In the genomic region with DNA sequence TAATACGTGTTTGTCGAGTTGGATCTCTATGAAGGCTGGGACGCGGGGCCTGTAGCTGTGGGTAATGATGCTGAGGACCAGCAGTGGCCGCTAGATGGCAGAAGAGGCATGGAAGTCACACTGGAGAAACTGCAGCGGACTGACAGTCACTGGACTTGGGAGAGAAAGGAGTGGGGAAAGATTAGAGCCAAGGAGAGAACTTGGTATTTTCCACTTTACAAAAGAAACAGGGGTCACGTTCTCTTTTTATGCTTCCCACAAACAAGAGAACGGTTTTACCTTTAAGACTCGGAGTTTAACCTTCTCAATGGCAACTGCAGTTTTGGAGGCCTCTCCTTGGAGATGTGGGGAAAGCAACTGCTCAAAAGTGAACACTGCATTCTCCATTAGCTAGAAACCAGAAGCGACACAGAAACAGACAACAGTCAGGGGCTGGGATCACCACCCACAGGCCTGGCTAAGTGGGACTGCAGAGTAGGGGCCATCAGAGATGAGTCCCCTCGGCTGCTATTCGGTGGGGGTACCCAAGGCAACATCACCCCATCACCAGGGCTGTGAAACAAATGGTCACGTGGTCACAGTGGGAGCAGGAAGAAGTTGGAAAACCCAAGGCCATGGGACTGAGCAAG, we compare ENCODE assay signal across 8 cellular contexts. TPM values are rescaled to one million over a fixed set of nuclear protein-coding genes. Genes with fewer than 3 reads are reported as not detected.
A peak's percentile ranks its signal among the peaks of the same experiment; 100 is the strongest.
DNase-seq lines count a peak whose midpoint lies in the region; ATAC-seq, FAIRE-seq and TF ChIP-seq lines count a peak whose summit lies in the region.

No MANE protein-coding gene starts in this region.

- H3K4me2 ChIP-seq in DND-41 (ENCODE audit: insufficient read depth, low read length) (no peak overlapping the region), GM23248 (ENCODE audit: unreplicated experiment) (no peak overlapping the region)

- H4K20me1 ChIP-seq in DND-41 (ENCODE audit: insufficient read depth, low read length) (no peaks in the 10 kb centered on the region), GM23248 (ENCODE audit: insufficient read depth) (no peaks in the 10 kb centered on the region)

- H3K4me1 ChIP-seq in DND-41 (ENCODE audit: insufficient read depth, low read length), result no peaks in the 10 kb centered on the region
- H3K4me1 ChIP-seq in GM23248 (ENCODE audit: insufficient read depth), result peaks cover 16% of the 10 kb centered on the region

- no peak overlapping the region for H3K4me3 Mint-ChIP-seq in activated T-helper 1 cell treated with anti-CD3 and anti-CD28 coated beads, Interleukin-12 subunit alpha, Interleukin-12 subunit beta, Interleukin-2, Interleukin-4 antibody, amounts not matched to agents 30 ng/mL and 10 ng/mL and 1 ng/mL, durations not matched to agents 14 hours and 24 hours and 36 hours
- no peak overlapping the region for H3K4me3 Mint-ChIP-seq in neural crest cell
- H3K4me3 Mint-ChIP-seq in stimulated activated naive CD8-positive, alpha-beta T cell treated with anti-CD3 and anti-CD28 coated beads, Interleukin-15, Interleukin-2, amounts not matched to agents 100 ng/mL and 50 ng/mL, for 24 hours, result no peak overlapping the region

- in situ Hi-C loops in GM23248 (cut with MboI), result loop anchor here (5.0 to 25.0 kb wide), 3 partner anchors 177 to 882 kb away; partner anchors contain the start of genes SWT1 and TRMT1L

- H3K27me3 Mint-ChIP-seq in activated T-helper 1 cell treated with anti-CD3 and anti-CD28 coated beads, Interleukin-12 subunit alpha, Interleukin-12 subunit beta, Interleukin-2, Interleukin-4 antibody, amounts not matched to agents 30 ng/mL and 10 ng/mL and 1 ng/mL, durations not matched to agents 14 hours and 24 hours and 36 hours (ENCODE audit: insufficient read depth), result no peaks in the 10 kb centered on the region
- no peaks in the 10 kb centered on the region for H3K27me3 Mint-ChIP-seq in neural crest cell (ENCODE audit: low read depth)
- H3K27me3 Mint-ChIP-seq in stimulated activated naive CD8-positive, alpha-beta T cell treated with anti-CD3 and anti-CD28 coated beads, Interleukin-15, Interleukin-2, amounts not matched to agents 100 ng/mL and 50 ng/mL, for 24 hours, result no peaks in the 10 kb centered on the region

- DNase-seq in DND-41, result peak; percentile 76
- DNase-seq in GM23248, result peak; percentile 89
- peak; percentile 71 for DNase-seq in RCC 7860 (ENCODE audit: low spot score)
- peak; percentile 68 for DNase-seq in activated T-helper 1 cell treated with anti-CD3 and anti-CD28 coated beads, Interleukin-12 subunit alpha, Interleukin-12 subunit beta, Interleukin-2, Interleukin-4 antibody, amounts not matched to agents 30 ng/mL and 10 ng/mL and 1 ng/mL, durations not matched to agents 14 hours and 24 hours and 36 hours (ENCODE audit: low spot score)
- peak; percentile 91 for DNase-seq in fibroblast of the aortic adventitia (ENCODE audit: low read depth)
- peak; percentile 93 for DNase-seq in neural crest cell (ENCODE audit: low read depth, low spot score)

- 31 to 33% methylated on average over 13 of the region's 13 CpGs for WGBS in GM23248 (ENCODE audit: low coverage in 1 of 2, low lambda C conversion rate in 2 of 2, missing lambda C conversion rate in 2 of 2), 2 experiments

- no peak overlapping the region for H2AFZ ChIP-seq in DND-41 (ENCODE audit: low read depth, low read length)
- H2AFZ ChIP-seq in GM23248, result no peak overlapping the region; the same call in 1 of the 2 replicates

- no peak overlapping the region for H3K9ac ChIP-seq in DND-41 (ENCODE audit: low read depth, low read length)
- no peak overlapping the region for H3K9ac ChIP-seq in GM23248

- peaks cover 12% of the 10 kb centered on the region; the same call in 1 of the 2 replicates for H3F3A ChIP-seq in GM23248 (ENCODE audit: insufficient read depth)

- intact Hi-C loops in activated T-helper 1 cell treated with anti-CD3 and anti-CD28 coated beads, Interleukin-12 subunit alpha, Interleukin-12 subunit beta, Interleukin-2, Interleukin-4 antibody, amounts not matched to agents 30 ng/mL and 10 ng/mL and 1 ng/mL, durations not matched to agents 14 hours and 24 hours and 36 hours (cut with micrococcal nuclease), result loop anchor here (1.0 to 5.0 kb wide), 7 partner anchors 50 to 877 kb away; partner anchors contain the start of genes RNF2, SWT1 and TRMT1L

- no peaks in the 10 kb centered on the region for H3K9me3 Mint-ChIP-seq in activated T-helper 1 cell treated with anti-CD3 and anti-CD28 coated beads, Interleukin-12 subunit alpha, Interleukin-12 subunit beta, Interleukin-2, Interleukin-4 antibody, amounts not matched to agents 30 ng/mL and 10 ng/mL and 1 ng/mL, durations not matched to agents 14 hours and 24 hours and 36 hours
- H3K9me3 Mint-ChIP-seq in neural crest cell, result no peaks in the 10 kb centered on the region
- no peaks in the 10 kb centered on the region for H3K9me3 Mint-ChIP-seq in stimulated activated naive CD8-positive, alpha-beta T cell treated with anti-CD3 and anti-CD28 coated beads, Interleukin-15, Interleukin-2, amounts not matched to agents 100 ng/mL and 50 ng/mL, for 24 hours

- H3K36me3 ChIP-seq in DND-41 (ENCODE audit: insufficient read depth, low read length), result no peaks in the 10 kb centered on the region
- no peaks in the 10 kb centered on the region for H3K36me3 ChIP-seq in GM23248 (ENCODE audit: low read depth)

- H3K4me1 Mint-ChIP-seq in activated T-helper 1 cell treated with anti-CD3 and anti-CD28 coated beads, Interleukin-12 subunit alpha, Interleukin-12 subunit beta, Interleukin-2, Interleukin-4 antibody, amounts not matched to agents 30 ng/mL and 10 ng/mL and 1 ng/mL, durations not matched to agents 14 hours and 24 hours and 36 hours (ENCODE audit: low read depth), result peaks cover 6% of the 10 kb centered on the region
- peaks cover 5% of the 10 kb centered on the region for H3K4me1 Mint-ChIP-seq in neural crest cell
- peaks cover 7% of the 10 kb centered on the region for H3K4me1 Mint-ChIP-seq in stimulated activated naive CD8-positive, alpha-beta T cell treated with anti-CD3 and anti-CD28 coated beads, Interleukin-15, Interleukin-2, amounts not matched to agents 100 ng/mL and 50 ng/mL, for 24 hours (ENCODE audit: low read depth)

- H3K36me3 Mint-ChIP-seq in activated T-helper 1 cell treated with anti-CD3 and anti-CD28 coated beads, Interleukin-12 subunit alpha, Interleukin-12 subunit beta, Interleukin-2, Interleukin-4 antibody, amounts not matched to agents 30 ng/mL and 10 ng/mL and 1 ng/mL, durations not matched to agents 14 hours and 24 hours and 36 hours (ENCODE audit: low read depth), result peaks cover 21% of the 10 kb centered on the region
- H3K36me3 Mint-ChIP-seq in neural crest cell (ENCODE audit: low read depth), result no peaks in the 10 kb centered on the region
- peaks cover 4% of the 10 kb centered on the region for H3K36me3 Mint-ChIP-seq in stimulated activated naive CD8-positive, alpha-beta T cell treated with anti-CD3 and anti-CD28 coated beads, Interleukin-15, Interleukin-2, amounts not matched to agents 100 ng/mL and 50 ng/mL, for 24 hours (ENCODE audit: low read depth)

- peak; percentile 96 for TF ChIP-seq CTCF in DND-41 (IDR thresholded peaks at IDR 0.05; ENCODE audit: borderline replicate concordance, extremely low read depth, low read length, poor library complexity, severe bottlenecking)
- peak; percentile 98 for TF ChIP-seq CTCF in LNCAP (IDR thresholded peaks at IDR 0.05)
- peak; percentile 94 for TF ChIP-seq CTCF in fibroblast of the aortic adventitia (IDR thresholded peaks at IDR 0.05; ENCODE audit: insufficient read depth, low read length)
- TF ChIP-seq CTCF in neural crest cell (conservative IDR thresholded peaks at IDR 0.05), result peak; percentile 97

- H3K27me3 ChIP-seq in DND-41 (ENCODE audit: insufficient read depth, low read length, poor library complexity) (no peaks in the 10 kb centered on the region), GM23248 (replicated peaks; ENCODE audit: insufficient read depth) (no peaks in the 10 kb centered on the region)

- no peaks in the 10 kb centered on the region for H3K9me2 ChIP-seq in GM23248 (ENCODE audit: insufficient read depth)

- FAIRE-seq in RCC 7860 (lab: Jason Lieb, UNC), result peak; percentile 11

- H3K9me3 ChIP-seq in DND-41 (ENCODE audit: insufficient read depth, low read length, severe bottlenecking) (no peaks in the 10 kb centered on the region), GM23248 (ENCODE audit: low read depth) (no peaks in the 10 kb centered on the region)

- H3K27ac ChIP-seq in DND-41 (ENCODE audit: low read length), result no peak overlapping the region
- no peak overlapping the region for H3K27ac ChIP-seq in GM23248

- no peaks in the 10 kb centered on the region for H3K79me2 ChIP-seq in DND-41 (ENCODE audit: insufficient read depth, low read length)
- H3K79me2 ChIP-seq in GM23248 (ENCODE audit: insufficient read depth), result no peaks in the 10 kb centered on the region

- H3K27ac Mint-ChIP-seq in activated T-helper 1 cell treated with anti-CD3 and anti-CD28 coated beads, Interleukin-12 subunit alpha, Interleukin-12 subunit beta, Interleukin-2, Interleukin-4 antibody, amounts not matched to agents 30 ng/mL and 10 ng/mL and 1 ng/mL, durations not matched to agents 14 hours and 24 hours and 36 hours, result no peak overlapping the region
- no peak overlapping the region for H3K27ac Mint-ChIP-seq in neural crest cell (ENCODE audit: unreplicated experiment)
- H3K27ac Mint-ChIP-seq in stimulated activated naive CD8-positive, alpha-beta T cell treated with anti-CD3 and anti-CD28 coated beads, Interleukin-15, Interleukin-2, amounts not matched to agents 100 ng/mL and 50 ng/mL, for 24 hours, result peak overlapping the region; percentile 18

- ATAC-seq in DND-41 (ENCODE audit: insufficient read depth, low read depth), result peak; percentile 99

- H3K4me3 ChIP-seq in DND-41 (ENCODE audit: low read depth in 1 of 2, low read length in 2 of 2), result no peak overlapping the region
- H3K4me3 ChIP-seq in GM23248, result no peak overlapping the region
- H3K4me3 ChIP-seq in fibroblast of the aortic adventitia (ENCODE audit: low read depth, low read length), result no peak overlapping the region

RNA-seq across cellular contexts. Expression of gene EDEM3, which starts 51.1 kb away (rescaled TPM):
- total RNA-seq in GM23248 (2014; rRNA removed; shearing (Covaris generic)), result 38.6 and 41.4 TPM in 2 replicates
- polyA plus RNA-seq in GM23248 (2016; fragmentation: Nextera tagmentation; extraction: Ambion mirVana), result 19.8 and 20.8 TPM in 2 replicates
- 23.8 and 28.5 TPM in 2 replicates for total RNA-seq in activated T-helper 1 cell treated with anti-CD3 and anti-CD28 coated beads, Interleukin-12 subunit alpha, Interleukin-12 subunit beta, Interleukin-2, Interleukin-4 antibody, amounts not matched to agents 30 ng/mL and 10 ng/mL and 1 ng/mL, durations not matched to agents 14 hours and 24 hours and 36 hours
- 47.0 and 85.9 TPM in 2 replicates for total RNA-seq in fibroblast of the aortic adventitia (ENCODE audit: low replicate concordance)
- total RNA-seq in neural crest cell, result 19.8 and 28.5 TPM in 2 replicates
